Comparison of ENCODE assay signal across 10 cellular contexts in the genomic region with DNA sequence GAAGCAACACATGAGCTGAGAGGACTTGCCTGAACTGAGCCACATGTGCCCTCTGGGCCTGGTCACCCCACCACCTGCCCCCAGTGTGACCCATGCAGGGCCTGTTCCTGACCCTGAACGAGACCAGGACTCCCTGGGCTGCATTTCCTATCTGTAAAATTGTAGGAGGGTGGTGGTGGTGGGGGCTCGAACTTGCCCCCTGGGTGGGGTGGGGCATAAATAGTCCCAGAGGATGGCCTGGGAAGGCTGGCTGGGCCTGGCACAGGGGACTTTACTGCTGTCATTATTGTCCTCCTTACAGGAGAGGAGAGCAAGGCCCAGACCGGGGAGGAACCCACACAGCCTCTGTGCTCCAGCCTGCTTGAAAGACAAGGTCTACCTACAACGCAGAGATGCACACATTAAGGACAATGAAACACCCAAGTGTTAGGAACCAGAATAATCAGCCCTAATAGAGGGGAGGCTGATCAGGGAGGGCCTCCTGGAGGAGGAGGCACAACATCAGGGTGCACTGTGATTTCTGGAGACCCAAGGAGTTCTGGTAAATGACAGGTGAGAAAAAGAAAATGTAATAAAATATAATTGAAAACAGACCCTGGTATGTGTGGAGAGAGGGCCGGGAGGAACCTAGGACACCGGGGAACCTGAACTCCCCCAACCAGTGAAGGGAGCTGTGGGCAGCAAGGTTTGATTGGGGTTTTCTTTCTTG. TPM values are rescaled to one million over a fixed set of nuclear protein-coding genes. Genes with fewer than 3 reads are reported as not detected.
DNase-seq lines count a peak whose midpoint lies in the region; ATAC-seq and TF ChIP-seq lines count a peak whose summit lies in the region.
"Had no signal": no experiment of that assay in that cellular context is flagged by ENCODE, and none has a peak within 500 bp of the region (broad histone marks: within the 10 kb centered on the region; RNA-seq: fewer than 3 reads in every experiment).

No MANE protein-coding gene starts in this region.

- no peak for TF ChIP-seq CTCF in GM23338 (conservative IDR thresholded peaks at IDR 0.05; ENCODE audit: low read depth in 2 of 2)
- TF ChIP-seq CTCF in activated CD8-positive, alpha-beta T cell treated with anti-CD3 and anti-CD28 coated beads for 36 hours (IDR thresholded peaks at IDR 0.05) = no peak
- TF ChIP-seq CTCF in glutamatergic neuron (IDR thresholded peaks at IDR 0.05; ENCODE audit: partially characterized antibody, unreplicated experiment) = no peak
- no peak for TF ChIP-seq CTCF in sigmoid colon (IDR thresholded peaks at IDR 0.05)

- peak overlapping the region; percentile 55 for H3K4me3 ChIP-seq in GM23338
- H3K4me3 ChIP-seq in sigmoid colon = peak overlapping the region in 3 of 4 donors; percentile 46 to 52 (median 47)

- POLR2A ChIA-PET in activated CD8-positive, alpha-beta T cell treated with anti-CD3 and anti-CD28 coated beads for 36 hours (lab: Charles Lee) = no interaction called here

- H3K27me3 Mint-ChIP-seq in GM23338 (ENCODE audit: insufficient read depth, low read depth, poor library complexity) (peaks cover 69% of the 10 kb centered on the region), glutamatergic neuron (ENCODE audit: unreplicated experiment) (peaks cover 14% of the 10 kb centered on the region)
- peaks cover 12% of the 10 kb centered on the region for H3K27me3 Mint-ChIP-seq in activated CD8-positive, alpha-beta T cell treated with anti-CD3 and anti-CD28 coated beads for 36 hours

- no peaks in the 10 kb centered on the region; the same call in 2 of the 3 replicates for H3K36me3 Mint-ChIP-seq in GM23338 (ENCODE audit: low read depth)
- no peaks in the 10 kb centered on the region for H3K36me3 Mint-ChIP-seq in activated CD8-positive, alpha-beta T cell treated with anti-CD3 and anti-CD28 coated beads for 36 hours (ENCODE audit: low read depth)
- H3K36me3 Mint-ChIP-seq in glutamatergic neuron (ENCODE audit: unreplicated experiment) = no peaks in the 10 kb centered on the region

- TF ChIP-seq EP300 in sigmoid colon (IDR thresholded peaks at IDR 0.05) = no peak

- intact Hi-C loops in activated CD8-positive, alpha-beta T cell treated with anti-CD3 and anti-CD28 coated beads for 36 hours (cut with micrococcal nuclease) = no loop called here
- intact Hi-C loops in sigmoid colon (cut with DNase I) = loop anchor here (5.0 kb wide), 1 partner anchor 38 kb away; the partner anchor contains the start of gene THAP7

- peak overlapping the region; percentile 82 for H3K4me2 ChIP-seq in GM23338

- H3K9me3 ChIP-seq in sigmoid colon = no peaks in the 10 kb centered on the region

- H3K4me3 Mint-ChIP-seq in GM23338 (peak overlapping the region; percentile 78), glutamatergic neuron (ENCODE audit: unreplicated experiment) (peak overlapping the region; percentile 87)
- H3K4me3 Mint-ChIP-seq in activated CD8-positive, alpha-beta T cell treated with anti-CD3 and anti-CD28 coated beads for 36 hours = peak overlapping the region; percentile 60

- H4K20me1 ChIP-seq in GM23338 (replicated peaks; ENCODE audit: insufficient read depth) = 0 out of 2 replicates have a peak, but pooled peaks cover 3% of the 10 kb centered on the region

- H3K9me3 Mint-ChIP-seq in GM23338 (0 out of 3 replicates have a peak, but pooled peaks cover 2% of the 10 kb centered on the region), glutamatergic neuron (ENCODE audit: unreplicated experiment) (peaks cover 5% of the 10 kb centered on the region)
- H3K9me3 Mint-ChIP-seq in activated CD8-positive, alpha-beta T cell treated with anti-CD3 and anti-CD28 coated beads for 36 hours = no peaks in the 10 kb centered on the region

- CTCF ChIA-PET in activated CD8-positive, alpha-beta T cell treated with anti-CD3 and anti-CD28 coated beads for 36 hours (lab: Charles Lee) = no interaction called here

- no peak for TF ChIP-seq POLR2A in sigmoid colon (IDR thresholded peaks at IDR 0.05)

- H3K4me1 ChIP-seq in GM23338 (ENCODE audit: insufficient read depth) = peaks cover 3% of the 10 kb centered on the region; the same call in 1 of the 2 replicates
- H3K4me1 ChIP-seq in sigmoid colon = peaks cover 0 to 28% (median 11%) of the 10 kb centered on the region in 4 donors

- H3K27ac ChIP-seq in GM23338 (ENCODE audit: low read depth) (no peak overlapping the region), sigmoid colon (no peak overlapping the region)

- H3K4me1 Mint-ChIP-seq in GM23338 (peaks cover 22% of the 10 kb centered on the region), glutamatergic neuron (ENCODE audit: low read depth, unreplicated experiment) (peaks cover 8% of the 10 kb centered on the region)
- H3K4me1 Mint-ChIP-seq in activated CD8-positive, alpha-beta T cell treated with anti-CD3 and anti-CD28 coated beads for 36 hours (ENCODE audit: low read depth) = peaks cover 11% of the 10 kb centered on the region

- no peak for DNase-seq in GM23338 (ENCODE audit: low spot score)
- no peak for DNase-seq in activated CD8-positive, alpha-beta T cell treated with anti-CD3 and anti-CD28 coated beads for 36 hours
- peak; percentile 12 for DNase-seq in glutamatergic neuron
- no peak for DNase-seq in sigmoid colon
- no peak for DNase-seq in central memory CD4-positive, alpha-beta T cell
- no peak for DNase-seq in stimulated activated CD4-positive, alpha-beta T cell treated with anti-CD3 and anti-CD28 coated beads, Interleukin-1b, Interleukin-23, amount 100 ng/mL, for 48 hours
- DNase-seq in cerebellar cortex (ENCODE audit: low spot score) = no peak
- DNase-seq: activated CD4-positive, CD25-positive, alpha-beta regulatory T cell; NCI-H82 had no signal

- 18 to 46% methylated on average over 6 of the region's 6 CpGs for WGBS in sigmoid colon, 2 donors

- H2AFZ ChIP-seq in GM23338 = 0 out of 2 replicates have a peak overlapping the region, but pooled peaks have one; percentile 18

- no peaks in the 10 kb centered on the region for H3K36me3 ChIP-seq in GM23338 (ENCODE audit: insufficient read depth)
- H3K36me3 ChIP-seq in sigmoid colon = no peaks in the 10 kb centered on the region

- no peaks in the 10 kb centered on the region for H3K9me2 ChIP-seq in GM23338 (ENCODE audit: insufficient read depth)

- H3K27ac Mint-ChIP-seq in GM23338 (no peak overlapping the region), glutamatergic neuron (ENCODE audit: unreplicated experiment) (no peak overlapping the region)
- H3K27ac Mint-ChIP-seq in activated CD8-positive, alpha-beta T cell treated with anti-CD3 and anti-CD28 coated beads for 36 hours = no peak overlapping the region

- peaks cover 71% of the 10 kb centered on the region for H3K27me3 ChIP-seq in GM23338 (ENCODE audit: insufficient read depth)
- H3K27me3 ChIP-seq in sigmoid colon = peaks cover 2 to 16% (median 13%) of the 10 kb centered on the region in 3 donors

- no peaks in the 10 kb centered on the region for H3F3A ChIP-seq in GM23338 (replicated peaks; ENCODE audit: low read depth)

- no peak for ATAC-seq in GM23338
- no peak for ATAC-seq in activated CD8-positive, alpha-beta T cell treated with anti-CD3 and anti-CD28 coated beads for 36 hours

- H3K79me2 ChIP-seq in GM23338 (replicated peaks; ENCODE audit: insufficient read depth) = no peaks in the 10 kb centered on the region

TF ChIP-seq in GM23338, 12 proteins besides CTCF, POLR2A, EP300 and RAD21:
- TF ChIP-seq EZH2 (IDR thresholded peaks at IDR 0.05; ENCODE audit: low read depth, unreplicated experiment) (peak; percentile 76), ZNF114 (CRISPR knock-in tag; IDR thresholded peaks at IDR 0.05) (no peak)

RNA-seq across cellular contexts. Expression of gene AIFM3, which starts 2.8 kb away (rescaled TPM):
- 0.45 and 1.7 TPM in 2 replicates for total RNA-seq in GM23338 (2014; rRNA removed; shearing (Covaris generic))
- polyA plus RNA-seq in GM23338 (2016; fragmentation: Nextera tagmentation; extraction: Ambion mirVana) = 1.4 and 1.5 TPM in 2 replicates
- total RNA-seq in activated CD8-positive, alpha-beta T cell treated with anti-CD3 and anti-CD28 coated beads for 36 hours = under 1 TPM; 0.25 to 0.40 TPM
- total RNA-seq in glutamatergic neuron (ENCODE audit: unreplicated experiment) = 0.64 TPM
- total RNA-seq in sigmoid colon = 1 to 10 TPM in 3 of 4 donors, under 1 TPM in 1; 0.66 to 1.9 (median 1.3) TPM
- polyA plus RNA-seq in sigmoid colon = 100 to 1,000 TPM in 1 of 3 donors, 10 to 100 TPM in 2; 72.6 to 105 (median 91.3) TPM

RNA-seq across cellular contexts. Expression of gene LZTR1, which starts 17.9 kb away (rescaled TPM):
- total RNA-seq in GM23338 (2014; rRNA removed; shearing (Covaris generic)) = 39.9 and 41.1 TPM in 2 replicates
- 7.7 and 9.2 TPM in 2 replicates for polyA plus RNA-seq in GM23338 (2016; fragmentation: Nextera tagmentation; extraction: Ambion mirVana)
- total RNA-seq in activated CD8-positive, alpha-beta T cell treated with anti-CD3 and anti-CD28 coated beads for 36 hours = 10 to 100 TPM; 29.1 to 34.5 TPM
- 165 TPM for total RNA-seq in glutamatergic neuron (ENCODE audit: unreplicated experiment)
- 10 to 100 TPM; 30.8 to 50.4 (median 35.8) TPM for total RNA-seq in sigmoid colon
- 10 to 100 TPM; 10.2 to 40.5 (median 12.5) TPM for polyA plus RNA-seq in sigmoid colon

RNA-seq across cellular contexts. Expression of gene THAP7, which starts 37.7 kb away (rescaled TPM):
- 25.9 and 38.8 TPM in 2 replicates for total RNA-seq in GM23338 (2014; rRNA removed; shearing (Covaris generic))
- polyA plus RNA-seq in GM23338 (2016; fragmentation: Nextera tagmentation; extraction: Ambion mirVana) (20.4 and 21.8 TPM in 2 replicates), sigmoid colon (10 to 100 TPM; 19.9 to 32.0 (median 22.2) TPM)
- total RNA-seq in activated CD8-positive, alpha-beta T cell treated with anti-CD3 and anti-CD28 coated beads for 36 hours = 10 to 100 TPM; 23.7 to 23.8 TPM
- total RNA-seq in glutamatergic neuron (ENCODE audit: unreplicated experiment) (17.8 TPM), sigmoid colon (10 to 100 TPM; 39.2 to 59.4 (median 45.4) TPM)

RNA-seq across cellular contexts. Expression of gene CRKL, which starts 47.0 kb away (rescaled TPM):
- total RNA-seq in GM23338 (2014; rRNA removed; shearing (Covaris generic)) = 97.6 and 104 TPM in 2 replicates
- polyA plus RNA-seq in GM23338 (2016; fragmentation: Nextera tagmentation; extraction: Ambion mirVana) (39.5 and 40.7 TPM in 2 replicates), sigmoid colon (10 to 100 TPM; 16.8 to 25.0 (median 21.3) TPM)
- total RNA-seq in activated CD8-positive, alpha-beta T cell treated with anti-CD3 and anti-CD28 coated beads for 36 hours = 100 to 1,000 TPM in 1 of 2 experiments, 10 to 100 TPM in 1; 99.1 to 102 TPM
- total RNA-seq in glutamatergic neuron (ENCODE audit: unreplicated experiment) (59.6 TPM), sigmoid colon (10 to 100 TPM; 35.6 to 37.1 (median 36.4) TPM)

RNA-seq across cellular contexts. Expression of gene P2RX6, which starts 50.7 kb away (rescaled TPM):
- total RNA-seq in GM23338 (2014; rRNA removed; shearing (Covaris generic)) = not detected in 2 replicates
- polyA plus RNA-seq in GM23338 (2016; fragmentation: Nextera tagmentation; extraction: Ambion mirVana) (not detected in 2 replicates), sigmoid colon (under 1 TPM in 2 of 3 donors, not detected in 1; under 0.01 to 0.77 TPM)
- total RNA-seq in activated CD8-positive, alpha-beta T cell treated with anti-CD3 and anti-CD28 coated beads for 36 hours = under 1 TPM; 0.22 to 0.25 TPM
- total RNA-seq in glutamatergic neuron (ENCODE audit: unreplicated experiment) (1.5 TPM), sigmoid colon (1 to 10 TPM; 1.1 to 2.0 (median 1.3) TPM)
- total RNA-seq: dermis microvascular lymphatic vessel endothelial cell had no signal
